Comparison of ENCODE assay signal across 14 cellular contexts in the genomic region with DNA sequence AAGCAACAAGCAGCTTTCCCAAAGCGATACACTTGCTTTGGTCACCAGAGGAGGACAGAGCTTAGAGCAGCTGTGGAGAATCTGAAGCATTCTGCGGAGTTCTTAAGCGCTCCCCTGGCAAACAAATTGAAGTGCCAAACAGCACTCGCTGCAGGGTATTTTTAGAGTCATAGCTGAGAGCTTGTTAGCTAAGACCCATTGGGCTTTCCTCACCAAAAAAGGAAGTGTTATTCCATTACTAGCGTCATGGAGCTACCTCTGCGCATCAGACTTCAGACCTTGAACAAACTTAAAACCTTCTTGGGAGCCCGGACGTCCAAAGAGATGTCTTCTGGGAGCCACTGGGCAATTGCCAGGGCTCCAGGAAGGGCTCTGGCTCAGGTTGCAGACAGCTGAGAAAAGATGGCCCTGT. TPM values are rescaled to one million over a fixed set of nuclear protein-coding genes. Genes with fewer than 3 reads are reported as not detected.
A peak's percentile ranks its signal among the peaks of the same experiment; 100 is the strongest.
DNase-seq lines count a peak whose midpoint lies in the region; ATAC-seq, FAIRE-seq and TF ChIP-seq lines count a peak whose summit lies in the region.
"Had no signal": no experiment of that assay in that cellular context is flagged by ENCODE, and none has a peak within 500 bp of the region (broad histone marks: within the 10 kb centered on the region; RNA-seq: fewer than 3 reads in every experiment).

No MANE protein-coding gene starts in this region.

- no peaks in the 10 kb centered on the region for H3K9me2 ChIP-seq in GM23338 (ENCODE audit: insufficient read depth)

- no peaks in the 10 kb centered on the region for H4K20me1 ChIP-seq in GM23338 (replicated peaks; ENCODE audit: insufficient read depth)

- ATAC-seq in GM23338 (peak; percentile 54), mucosa of descending colon (peak; percentile 41), GM18870 (IDR thresholded peaks at IDR 0.05; ENCODE audit: unreplicated experiment) (no peak)
- ATAC-seq: activated T-cell treated with anti-CD3 and anti-CD28 coated beads, Interleukin-2, amount 50 U/mL, for 72 hours had no signal

- H3K36me3 ChIP-seq in GM23338 (ENCODE audit: insufficient read depth) (no peaks in the 10 kb centered on the region), endodermal cell (ENCODE audit: control insufficient read depth, insufficient read depth, low read length) (no peaks in the 10 kb centered on the region), mucosa of descending colon (ENCODE audit: low read depth) (no peaks in the 10 kb centered on the region), subcutaneous abdominal adipose tissue (ENCODE audit: control insufficient read depth in 5 of 5, insufficient read depth in 5 of 5, low read length in 5 of 5) (no peaks in the 10 kb centered on the region)
- H3K36me3 ChIP-seq: BE2C had no signal

- FAIRE-seq in frontal cortex (lab: Jason Lieb, UNC) = no peak
- FAIRE-seq: endometrium had no signal

- no peaks in the 10 kb centered on the region for H3K9me3 ChIP-seq in endodermal cell (ENCODE audit: control insufficient read depth, low read length)
- H3K9me3 ChIP-seq in mucosa of descending colon = no peaks in the 10 kb centered on the region
- H3K9me3 ChIP-seq in subcutaneous abdominal adipose tissue (ENCODE audit: control insufficient read depth in 5 of 5, low read length in 5 of 5) = no peaks in the 10 kb centered on the region
- H3K9me3 ChIP-seq: BE2C had no signal

- H3K36me3 Mint-ChIP-seq in GM23338 (ENCODE audit: low read depth) = no peaks in the 10 kb centered on the region
- no peaks in the 10 kb centered on the region for H3K36me3 Mint-ChIP-seq in endodermal cell (ENCODE audit: low read depth)
- H3K36me3 Mint-ChIP-seq: mesothelial cell of epicardium had no signal

- peaks cover 10% of the 10 kb centered on the region for H3K4me1 Mint-ChIP-seq in GM23338
- peaks cover 11% of the 10 kb centered on the region for H3K4me1 Mint-ChIP-seq in endodermal cell

- H2AFZ ChIP-seq in GM23338 = peak overlapping the region; percentile 85

- H3K27me3 ChIP-seq in GM23338 (ENCODE audit: insufficient read depth) (no peaks in the 10 kb centered on the region), endodermal cell (ENCODE audit: control insufficient read depth, insufficient read depth, low read length, poor library complexity, severe bottlenecking) (no peaks in the 10 kb centered on the region), subcutaneous abdominal adipose tissue (ENCODE audit: control insufficient read depth in 5 of 5, insufficient read depth in 4 of 5, low read length in 5 of 5) (peaks cover 0 to 2% (median 0%) of the 10 kb centered on the region in 5 donors)
- H3K27me3 ChIP-seq: BE2C had no signal

- H3K9me3 Mint-ChIP-seq in GM23338 (no peaks in the 10 kb centered on the region), endodermal cell (no peaks in the 10 kb centered on the region)
- H3K9me3 Mint-ChIP-seq: activated T-cell treated with anti-CD3 and anti-CD28 coated beads, Interleukin-2, amount 50 U/mL, for 72 hours; mesothelial cell of epicardium had no signal

- no peaks in the 10 kb centered on the region for H3K79me2 ChIP-seq in GM23338 (replicated peaks; ENCODE audit: insufficient read depth)

- H3K4me1 ChIP-seq in GM23338 (ENCODE audit: insufficient read depth) = peaks cover 5% of the 10 kb centered on the region; the same call in 1 of the 2 replicates
- no peaks in the 10 kb centered on the region for H3K4me1 ChIP-seq in endodermal cell (ENCODE audit: control insufficient read depth, insufficient read depth, low read length)
- no peaks in the 10 kb centered on the region for H3K4me1 ChIP-seq in mucosa of descending colon (ENCODE audit: low read depth)
- peaks cover 0 to 55% (median 12%) of the 10 kb centered on the region in 5 donors for H3K4me1 ChIP-seq in subcutaneous abdominal adipose tissue (ENCODE audit: control insufficient read depth in 5 of 5, insufficient read depth in 5 of 5, low read length in 5 of 5)
- H3K4me1 ChIP-seq: BE2C had no signal

- H3K27me3 Mint-ChIP-seq in GM23338 (ENCODE audit: insufficient read depth, low read depth, poor library complexity) (peaks cover 14% of the 10 kb centered on the region), endodermal cell (ENCODE audit: insufficient read depth) (no peaks in the 10 kb centered on the region)

- intact Hi-C loops in mucosa of descending colon (cut with DNase I, micrococcal nuclease) = no loop called here

- H3K4me3 ChIP-seq in GM23338 (no peak overlapping the region), endodermal cell (ENCODE audit: low read length) (no peak overlapping the region), mucosa of descending colon (no peak overlapping the region), subcutaneous abdominal adipose tissue (ENCODE audit: low read depth in 1 of 5, low read length in 5 of 5) (no peak overlapping the region)

- H3K9ac ChIP-seq in endodermal cell (ENCODE audit: extremely low read depth, low read length, poor library complexity, severe bottlenecking) (no peak overlapping the region), subcutaneous abdominal adipose tissue (ENCODE audit: low read length in 5 of 5) (no peak overlapping the region)
- H3K9ac ChIP-seq: KMS-11 had no signal

- H3K27ac ChIP-seq in GM23338 (ENCODE audit: low read depth) (no peak overlapping the region; the same call in 1 of the 2 replicates), endodermal cell (ENCODE audit: low read depth, low read length) (no peak overlapping the region), subcutaneous abdominal adipose tissue (ENCODE audit: low read depth, low read length) (peak overlapping the region; percentile 58)
- H3K27ac ChIP-seq: KMS-11 had no signal

- H3K4me2 ChIP-seq in GM23338 = no peak overlapping the region
- H3K4me2 ChIP-seq: KMS-11 had no signal

- WGBS in endodermal cell (ENCODE audit: insufficient coverage in 1 of 2, insufficient read length in 1 of 2), 2 experiments = 88 to 89% methylated on average over 5 to 8 of the region's 8 CpGs

- H3F3A ChIP-seq in GM23338 (replicated peaks; ENCODE audit: low read depth) = no peaks in the 10 kb centered on the region

- DNase-seq in GM23338 (ENCODE audit: low spot score) (no peak), endodermal cell (no peak), mucosa of descending colon (peak in 1 of 3 donors; percentile 20), frontal cortex (ENCODE audit: low spot score in 2 of 2) (no peak), C1 segment of cervical spinal cord (lab: John Stamatoyannopoulos, UW) (no peak)
- no peak for DNase-seq in stimulated activated CD4-positive, alpha-beta T cell treated with anti-CD3 and anti-CD28 coated beads, Interleukin-4, amount 100 ng/mL, for 4 hours
- DNase-seq: activated T-cell treated with anti-CD3 and anti-CD28 coated beads, Interleukin-2, amount 50 U/mL, for 72 hours; BE2C; NCI-H1930 had no signal

- H3K27ac Mint-ChIP-seq in GM23338 (no peak overlapping the region), endodermal cell (peak overlapping the region; percentile 5)
- H3K27ac Mint-ChIP-seq: activated T-cell treated with anti-CD3 and anti-CD28 coated beads, Interleukin-2, amount 50 U/mL, for 72 hours; mesothelial cell of epicardium had no signal

- no peak overlapping the region for H3K4me3 Mint-ChIP-seq in GM23338
- H3K4me3 Mint-ChIP-seq in endodermal cell = no peak overlapping the region
- H3K4me3 Mint-ChIP-seq: activated T-cell treated with anti-CD3 and anti-CD28 coated beads, Interleukin-2, amount 50 U/mL, for 72 hours; mesothelial cell of epicardium had no signal

- TF ChIP-seq CTCF in GM23338 (conservative IDR thresholded peaks at IDR 0.05; ENCODE audit: low read depth in 2 of 2) (no peak), endodermal cell (conservative IDR thresholded peaks at IDR 0.05) (no peak), mucosa of descending colon (IDR thresholded peaks at IDR 0.05) (no peak)

RNA-seq across cellular contexts. Expression of a gene that starts 23.2 kb away (rescaled TPM):
- 82.5 and 87.7 TPM in 2 replicates for total RNA-seq in GM23338 (2014; rRNA removed; shearing (Covaris generic))
- 12.4 and 14.2 TPM in 2 replicates for polyA plus RNA-seq in GM23338 (2016; fragmentation: Nextera tagmentation; extraction: Ambion mirVana)
- 10 to 100 TPM; 69.4 to 96.4 TPM for total RNA-seq in endodermal cell
- polyA plus RNA-seq in endodermal cell (2013, experiment 1 of 2) = 40.2 TPM
- polyA plus RNA-seq in endodermal cell (2013, experiment 2 of 2) = 38.8 TPM
- 100 to 1,000 TPM in 1 of 3 donors, 10 to 100 TPM in 2; 44.4 to 126 (median 45.3) TPM for total RNA-seq in mucosa of descending colon
- total RNA-seq in frontal cortex = 46.5 TPM
